In the genomic region with DNA sequence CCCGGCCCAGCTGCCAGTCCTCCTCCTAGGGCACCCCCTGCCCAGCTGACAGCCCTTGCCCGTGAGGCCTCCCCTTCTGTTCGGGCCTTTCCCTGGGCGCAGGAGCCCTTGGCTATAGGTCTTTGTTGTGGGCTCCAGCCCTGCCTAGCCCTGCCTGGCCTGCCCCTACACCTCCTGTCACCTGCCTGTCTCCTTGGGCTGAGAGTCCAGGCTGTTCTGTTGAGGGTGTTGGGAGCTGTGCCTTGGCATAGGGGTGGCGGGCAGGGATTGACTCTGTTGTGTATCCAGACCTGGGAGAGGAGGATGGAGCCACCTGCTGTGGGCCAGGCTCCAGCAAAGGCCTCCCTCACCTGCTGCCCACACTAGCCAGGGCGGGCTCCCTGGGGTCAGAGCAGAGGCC, we compare ENCODE assay signal across 23 cellular contexts. TPM values are rescaled to one million over a fixed set of nuclear protein-coding genes. Genes with fewer than 3 reads are reported as not detected.
DNase-seq lines count a peak whose midpoint lies in the region; ATAC-seq and TF ChIP-seq lines count a peak whose summit lies in the region.
"Had no signal": no experiment of that assay in that cellular context is flagged by ENCODE, and none has a peak within 500 bp of the region (broad histone marks: within the 10 kb centered on the region; RNA-seq: fewer than 3 reads in every experiment).

No MANE protein-coding gene starts in this region.

- H3K4me3 ChIP-seq in Peyer's patch (no peak overlapping the region), lower lobe of right lung (no peak overlapping the region), stomach (no peak overlapping the region)
- H3K4me3 ChIP-seq: PC-9 had no signal

- no peak overlapping the region for H3K27ac Mint-ChIP-seq in activated CD4-positive, alpha-beta memory T cell treated with anti-CD3 and anti-CD28 coated beads, Interleukin-2, amount 10 ng/mL, durations not matched to agents 7 days and 5 days
- no peak overlapping the region for H3K27ac Mint-ChIP-seq in activated CD4-positive, alpha-beta memory T cell treated with anti-CD3 and anti-CD28 coated beads for 36 hours
- H3K27ac Mint-ChIP-seq: CD8-positive, alpha-beta memory T cell; HFFc6 had no signal

- no peak for ATAC-seq in lower lobe of right lung
- no peak for ATAC-seq in HG03196 (IDR thresholded peaks at IDR 0.05; ENCODE audit: unreplicated experiment)
- ATAC-seq in left cardiac atrium: no peak
- ATAC-seq: HepG2 had no signal

- no peaks in the 10 kb centered on the region for H3K9me3 ChIP-seq in Peyer's patch
- H3K9me3 ChIP-seq in lower lobe of right lung: no peaks in the 10 kb centered on the region
- H3K9me3 ChIP-seq in stomach: no peaks in the 10 kb centered on the region

- no peak for TF ChIP-seq EP300 in stomach (IDR thresholded peaks at IDR 0.05)

- no peaks in the 10 kb centered on the region for H3K9me3 Mint-ChIP-seq in activated CD4-positive, alpha-beta memory T cell treated with anti-CD3 and anti-CD28 coated beads, Interleukin-2, amount 10 ng/mL, durations not matched to agents 7 days and 5 days
- H3K9me3 Mint-ChIP-seq in activated CD4-positive, alpha-beta memory T cell treated with anti-CD3 and anti-CD28 coated beads for 36 hours: no peaks in the 10 kb centered on the region
- H3K9me3 Mint-ChIP-seq: CD8-positive, alpha-beta memory T cell; HFFc6 had no signal

- H3K36me3 ChIP-seq in Peyer's patch (no peaks in the 10 kb centered on the region), lower lobe of right lung (no peaks in the 10 kb centered on the region), stomach (no peaks in the 10 kb centered on the region)

- in situ Hi-C loops in GM13977 (cut with MboI; ENCODE audit: low pct_unique_long_range_greater_than_20kb, low sequenced_read_pairs, unreplicated experiment): no loop called here

- H3K27me3 ChIP-seq in Peyer's patch (no peaks in the 10 kb centered on the region), lower lobe of right lung (ENCODE audit: low read depth) (no peaks in the 10 kb centered on the region), stomach (peaks cover 0 to 42% (median 4%) of the 10 kb centered on the region in 3 donors)

- H3K4me1 ChIP-seq in Peyer's patch (no peaks in the 10 kb centered on the region), lower lobe of right lung (peaks cover 20% of the 10 kb centered on the region), stomach (peaks cover 0 to 7% (median 0%) of the 10 kb centered on the region in 4 donors)

- POLR2A ChIA-PET in activated CD4-positive, alpha-beta memory T cell treated with anti-CD3 and anti-CD28 coated beads, Interleukin-2, amount 10 ng/mL, durations not matched to agents 7 days and 5 days (lab: Charles Lee): no interaction called here
- POLR2A ChIA-PET in activated CD4-positive, alpha-beta memory T cell treated with anti-CD3 and anti-CD28 coated beads for 36 hours (lab: Charles Lee): no interaction called here

- DNase-seq in activated CD4-positive, alpha-beta memory T cell treated with anti-CD3 and anti-CD28 coated beads, Interleukin-2, amount 10 ng/mL, durations not matched to agents 7 days and 5 days: peak; percentile 9
- no peak for DNase-seq in activated CD4-positive, alpha-beta memory T cell treated with anti-CD3 and anti-CD28 coated beads for 36 hours
- DNase-seq in Peyer's patch: peak in 2 of 3 donors; percentile 9 to 40
- DNase-seq in lower lobe of right lung: peak; percentile 33
- DNase-seq in stomach: peak; percentile 14
- no peak for DNase-seq in GM13977 (ENCODE audit: low spot score)
- no peak for DNase-seq in left cardiac atrium
- DNase-seq: CD8-positive, alpha-beta memory T cell; DND-41; GF-D8; HFFc6; NCI-H1436; NCI-H2029 treated with DMSO at 0.1 percent for 48 hours; NCI-H510A; NCI-H82; PC-9 had no signal

- H3K27ac ChIP-seq in Peyer's patch (no peak overlapping the region), lower lobe of right lung (no peak overlapping the region), stomach (no peak overlapping the region)
- H3K27ac ChIP-seq: KMS-11, PC-9 had no signal

- 85 to 91% (median 87%) methylated on average over 4 to 6 of the region's 6 CpGs; no CpG with 5 or more reads in 1 of the 5 donors for WGBS in stomach, 5 donors

- TF ChIP-seq POLR2A in Peyer's patch (IDR thresholded peaks at IDR 0.05) (no peak), stomach (IDR thresholded peaks at IDR 0.05) (no peak)

- no peaks in the 10 kb centered on the region for H3K36me3 Mint-ChIP-seq in activated CD4-positive, alpha-beta memory T cell treated with anti-CD3 and anti-CD28 coated beads, Interleukin-2, amount 10 ng/mL, durations not matched to agents 7 days and 5 days (ENCODE audit: low read depth)
- no peaks in the 10 kb centered on the region for H3K36me3 Mint-ChIP-seq in activated CD4-positive, alpha-beta memory T cell treated with anti-CD3 and anti-CD28 coated beads for 36 hours
- H3K36me3 Mint-ChIP-seq: CD8-positive, alpha-beta memory T cell had no signal

- intact Hi-C loops in activated CD4-positive, alpha-beta memory T cell treated with anti-CD3 and anti-CD28 coated beads for 36 hours (cut with micrococcal nuclease): no loop called here
- intact Hi-C loops in lower lobe of right lung (cut with DNase I): no loop called here
- intact Hi-C loops in stomach (cut with DNase I; ENCODE audit: low total_unique reads): no loop called here
- intact Hi-C loops in left cardiac atrium (cut with DNase I): no loop called here

- H3K4me3 Mint-ChIP-seq in activated CD4-positive, alpha-beta memory T cell treated with anti-CD3 and anti-CD28 coated beads, Interleukin-2, amount 10 ng/mL, durations not matched to agents 7 days and 5 days: no peak overlapping the region
- H3K4me3 Mint-ChIP-seq in activated CD4-positive, alpha-beta memory T cell treated with anti-CD3 and anti-CD28 coated beads for 36 hours: no peak overlapping the region
- H3K4me3 Mint-ChIP-seq: CD8-positive, alpha-beta memory T cell; HFFc6 had no signal

- TF ChIP-seq CTCF in Peyer's patch (IDR thresholded peaks at IDR 0.05): no peak
- no peak for TF ChIP-seq CTCF in lower lobe of right lung (IDR thresholded peaks at IDR 0.05)
- no peak for TF ChIP-seq CTCF in stomach (IDR thresholded peaks at IDR 0.05)
- no peak for TF ChIP-seq CTCF in GM13977 (IDR thresholded peaks at IDR 0.05; ENCODE audit: extremely low read depth, insufficient read depth, missing control alignments)

- CTCF ChIA-PET in activated CD4-positive, alpha-beta memory T cell treated with anti-CD3 and anti-CD28 coated beads, Interleukin-2, amount 10 ng/mL, durations not matched to agents 7 days and 5 days (lab: Charles Lee): no interaction called here
- CTCF ChIA-PET in activated CD4-positive, alpha-beta memory T cell treated with anti-CD3 and anti-CD28 coated beads for 36 hours (lab: Charles Lee): no interaction called here

- no peaks in the 10 kb centered on the region for H3K27me3 Mint-ChIP-seq in activated CD4-positive, alpha-beta memory T cell treated with anti-CD3 and anti-CD28 coated beads, Interleukin-2, amount 10 ng/mL, durations not matched to agents 7 days and 5 days
- H3K27me3 Mint-ChIP-seq in activated CD4-positive, alpha-beta memory T cell treated with anti-CD3 and anti-CD28 coated beads for 36 hours: peaks cover 22% of the 10 kb centered on the region

- no peaks in the 10 kb centered on the region for H3K4me1 Mint-ChIP-seq in activated CD4-positive, alpha-beta memory T cell treated with anti-CD3 and anti-CD28 coated beads, Interleukin-2, amount 10 ng/mL, durations not matched to agents 7 days and 5 days
- no peaks in the 10 kb centered on the region for H3K4me1 Mint-ChIP-seq in activated CD4-positive, alpha-beta memory T cell treated with anti-CD3 and anti-CD28 coated beads for 36 hours (ENCODE audit: low read depth)
- H3K4me1 Mint-ChIP-seq: CD8-positive, alpha-beta memory T cell had no signal

RNA-seq across cellular contexts. Expression of gene FCN2, which starts 11.6 kb away (rescaled TPM):
- total RNA-seq in activated CD4-positive, alpha-beta memory T cell treated with anti-CD3 and anti-CD28 coated beads, Interleukin-2, amount 10 ng/mL, durations not matched to agents 7 days and 5 days: not detected
- total RNA-seq in activated CD4-positive, alpha-beta memory T cell treated with anti-CD3 and anti-CD28 coated beads for 36 hours: not detected
- not detected for total RNA-seq in Peyer's patch
- not detected for total RNA-seq in lower lobe of right lung
- total RNA-seq in stomach: not detected
- polyA plus RNA-seq in stomach: under 1 TPM in 1 of 3 donors, not detected in 2; 0.13 TPM
- 1 to 10 TPM in 1 of 2 donors, not detected in 1; 2.0 TPM for total RNA-seq in left cardiac atrium
- total RNA-seq: A172; CD8-positive, alpha-beta memory T cell; H4; HepG2; HFFc6; M059J; PC-9 had no signal
- polyA plus RNA-seq: BJ; CD8-positive, alpha-beta memory T cell; HepG2 had no signal

RNA-seq across cellular contexts. Expression of gene FCN1, which starts 25.5 kb away (rescaled TPM):
- not detected for total RNA-seq in activated CD4-positive, alpha-beta memory T cell treated with anti-CD3 and anti-CD28 coated beads, Interleukin-2, amount 10 ng/mL, durations not matched to agents 7 days and 5 days
- not detected for total RNA-seq in activated CD4-positive, alpha-beta memory T cell treated with anti-CD3 and anti-CD28 coated beads for 36 hours
- total RNA-seq in Peyer's patch (1 to 10 TPM in 1 of 4 donors, not detected in 3; 2.5 TPM), lower lobe of right lung (84.4 TPM), stomach (1 to 10 TPM in 1 of 5 donors, not detected in 4; 2.8 TPM), left cardiac atrium (10 to 100 TPM in 1 of 2 donors, 1 to 10 TPM in 1; 5.7 to 12.0 TPM)
- 1 to 10 TPM in 2 of 3 donors, under 1 TPM in 1; 0.38 to 2.1 (median 1.2) TPM for polyA plus RNA-seq in stomach
- total RNA-seq: A172, H4, HepG2, HFFc6, M059J, PC-9 had no signal
- polyA plus RNA-seq: BJ; CD8-positive, alpha-beta memory T cell; HepG2 had no signal

Comparison
In these comparisons a context has a peak if more than half of its experiments do, and no peak if none do; other contexts are left out.
1. DNase-seq: peak in activated CD4-positive, alpha-beta memory T cell treated with anti-CD3 and anti-CD28 coated beads, Interleukin-2, amount 10 ng/mL, durations not matched to agents 7 days and 5 days (single experiment), Peyer's patch (2 of 3), lower lobe of right lung (single experiment) and stomach (single experiment); none in activated CD4-positive, alpha-beta memory T cell treated with anti-CD3 and anti-CD28 coated beads for 36 hours (single experiment), GM13977 (single experiment) and left cardiac atrium (single experiment).